1 cellular context compared by ENCODE assay signal in genomic region chr12:103728323-103728722, GRCh38.
TF ChIP-seq lines count a peak whose summit lies in the region.

No MANE protein-coding gene starts in this region.

TF ChIP-seq in IMR-90, 13 proteins besides CTCF, POLR2A, EP300 and RAD21 (continued from another document):
- TF ChIP-seq, protein P1, sequence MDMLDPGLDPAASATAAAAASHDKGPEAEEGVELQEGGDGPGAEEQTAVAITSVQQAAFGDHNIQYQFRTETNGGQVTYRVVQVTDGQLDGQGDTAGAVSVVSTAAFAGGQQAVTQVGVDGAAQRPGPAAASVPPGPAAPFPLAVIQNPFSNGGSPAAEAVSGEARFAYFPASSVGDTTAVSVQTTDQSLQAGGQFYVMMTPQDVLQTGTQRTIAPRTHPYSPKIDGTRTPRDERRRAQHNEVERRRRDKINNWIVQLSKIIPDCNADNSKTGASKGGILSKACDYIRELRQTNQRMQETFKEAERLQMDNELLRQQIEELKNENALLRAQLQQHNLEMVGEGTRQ (IDR thresholded peaks at IDR 0.05; ENCODE audit: low read depth, low read length), result no peak
- no peak for TF ChIP-seq MXI1 (IDR thresholded peaks at IDR 0.05; ENCODE audit: borderline replicate concordance, low read depth, low read length)
